Comparison of ENCODE assay signal across 8 cellular contexts in the genomic region with DNA sequence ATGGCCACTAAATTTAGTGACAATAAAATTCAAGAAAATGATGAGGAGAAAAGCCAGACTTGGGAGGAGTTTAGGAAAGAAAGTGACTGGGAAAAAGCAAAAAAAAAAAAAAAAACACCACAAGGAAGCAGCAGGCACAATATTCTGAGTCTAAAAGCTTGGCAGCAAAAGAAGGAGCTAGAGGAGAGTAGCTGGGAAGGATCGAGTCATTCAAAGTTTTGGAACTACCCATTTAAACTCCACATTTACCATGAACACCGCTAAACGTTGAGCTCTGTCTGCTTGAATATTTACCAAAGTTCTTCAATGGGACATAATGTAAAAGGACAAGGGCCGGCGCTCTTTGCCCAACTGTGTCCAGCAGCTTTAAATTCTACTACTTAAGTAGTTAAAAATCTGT.
A peak's percentile ranks its signal among the peaks of the same experiment; 100 is the strongest.
DNase-seq lines count a peak whose midpoint lies in the region; ATAC-seq and TF ChIP-seq lines count a peak whose summit lies in the region.

No MANE protein-coding gene starts in this region.

- TF ChIP-seq CTCF in mesothelial cell of epicardium (IDR thresholded peaks at IDR 0.05; ENCODE audit: unreplicated experiment) (no peak), thyroid gland (IDR thresholded peaks at IDR 0.05) (no peak)

- H3K27ac Mint-ChIP-seq in mesothelial cell of epicardium: peak overlapping the region; percentile 65

- no peaks in the 10 kb centered on the region for H3K27me3 ChIP-seq in thyroid gland

- DNase-seq in A172 (ENCODE audit: low spot score) (peak; percentile 21), EH (ENCODE audit: low read depth) (peak; percentile 68), astrocyte of the hippocampus (ENCODE audit: low read depth, low spot score) (peak; percentile 27), mesothelial cell of epicardium (ENCODE audit: low spot score in 2 of 2, unreplicated experiment in 2 of 2) (no peak), thyroid gland (no peak)
- no peak for DNase-seq in activated CD4-positive, CD25-positive, alpha-beta regulatory T cell (lab: John Stamatoyannopoulos, UW)

- no peaks in the 10 kb centered on the region for H3K9me3 Mint-ChIP-seq in mesothelial cell of epicardium

- no peaks in the 10 kb centered on the region for H3K9me3 ChIP-seq in thyroid gland

- no peak for TF ChIP-seq POLR2A in thyroid gland (IDR thresholded peaks at IDR 0.05)

- ATAC-seq in GM18909 (IDR thresholded peaks at IDR 0.05; ENCODE audit: poor library complexity, unreplicated experiment) (no peak), GM18498 (IDR thresholded peaks at IDR 0.05; ENCODE audit: unreplicated experiment) (no peak)

- H3K36me3 ChIP-seq in thyroid gland: no peaks in the 10 kb centered on the region

- H3K27ac ChIP-seq in thyroid gland: peak overlapping the region in 1 of 3 donors; percentile 12

- peaks cover 2% of the 10 kb centered on the region for H3K36me3 Mint-ChIP-seq in mesothelial cell of epicardium

- WGBS in thyroid gland, 2 donors: 73 to 78% methylated on average over 5 of the region's 5 CpGs

- intact Hi-C loops in thyroid gland (cut with DNase I): no loop called here

- peaks cover 60% of the 10 kb centered on the region for H3K4me1 Mint-ChIP-seq in mesothelial cell of epicardium

- H3K27me3 Mint-ChIP-seq in mesothelial cell of epicardium (ENCODE audit: low read depth): no peaks in the 10 kb centered on the region

- peaks cover 42 to 56% of the 10 kb centered on the region in 2 donors for H3K4me1 ChIP-seq in thyroid gland

- H3K4me3 ChIP-seq in thyroid gland (replicated peaks in 1 of 3): no peak overlapping the region

- H3K4me3 Mint-ChIP-seq in mesothelial cell of epicardium: no peak overlapping the region

Comparison
In these comparisons a context has a peak if more than half of its experiments do, and no peak if none do; other contexts are left out.
1. DNase-seq: peak in A172 (single experiment), EH (single experiment) and astrocyte of the hippocampus (single experiment); none in mesothelial cell of epicardium (0 of 2), activated CD4-positive, CD25-positive, alpha-beta regulatory T cell (0 of 4) and thyroid gland (0 of 2).